28 cellular contexts compared by ENCODE assay signal in genomic region chr5:76804266-76804665, GRCh38. TPM values are rescaled to one million over a fixed set of nuclear protein-coding genes. Genes with fewer than 3 reads are reported as not detected.
DNase-seq lines count a peak whose midpoint lies in the region; ATAC-seq, FAIRE-seq and TF ChIP-seq lines count a peak whose summit lies in the region.
"Had no signal": no experiment of that assay in that cellular context is flagged by ENCODE, and none has a peak within 500 bp of the region (broad histone marks: within the 10 kb centered on the region; RNA-seq: fewer than 3 reads in every experiment).

No MANE protein-coding gene starts in this region.

- H3K27me3 Mint-ChIP-seq in natural killer cell treated with Interleukin-12 subunit alpha and Interleukin-12 subunit beta and Interleukin-15 and Interleukin-18, amount 100 ng/mL, for 72 hours, result peaks cover 17 to 25% of the 10 kb centered on the region in 2 donors
- peaks cover 7% of the 10 kb centered on the region for H3K27me3 Mint-ChIP-seq in T-helper 17 cell

- POLR2A ChIA-PET in PC-3 (lab: Charles Lee; ENCODE audit: unreplicated experiment) (interaction anchor here (0.6 kb wide), 1 partner anchor 1871 kb away, joined by 8 read pairs; no protein-coding TSS in a partner anchor), GM12878 (lab: Charles Lee) (no interaction called here), HepG2 (lab: Yijun Ruan, JAX) (interaction anchor here (1.4 to 4.6 kb wide), 2 partner anchors 11 to 13 kb away, joined by 4 to 48 read pairs; no protein-coding TSS in a partner anchor)

- ATAC-seq in PC-3, result peak; percentile 5
- ATAC-seq in GM12878, result peak; percentile 61
- peak; percentile 74 for ATAC-seq in HepG2
- ATAC-seq in natural killer cell treated with Interleukin-12 subunit alpha and Interleukin-12 subunit beta and Interleukin-15 and Interleukin-18, amount 100 ng/mL, for 72 hours, result no peak
- ATAC-seq in T-helper 17 cell, result no peak
- ATAC-seq: heart right ventricle; naive thymus-derived CD4-positive, alpha-beta T cell; pancreas; stimulated activated naive B cell treated with anti-CD40 and anti-IgM and Interleukin-4, amounts not matched to agents 10 μg/mL and 1 μg/mL and 100 μg/mL, for 72 hours had no signal

- intact Hi-C loops in PC-3 (cut with micrococcal nuclease) (no loop called here), GM12878 (cut with micrococcal nuclease; ENCODE audit: unreplicated experiment) (no loop called here), HepG2 (cut with micrococcal nuclease; ENCODE audit: unreplicated experiment) (loop anchor here (2.0 kb wide), 1 partner anchor 19 kb away; no protein-coding TSS in a partner anchor)

- TF ChIP-seq POLR2A in GM12878 (IDR thresholded peaks at IDR 0.05; ENCODE audit: low read depth, low read length), result no peak
- TF ChIP-seq POLR2A in HepG2 (IDR thresholded peaks at IDR 0.05; ENCODE audit: insufficient read depth in 1 of 2, low read depth in 2 of 2, low read length in 2 of 2), result no peak

- H3K4me2 ChIP-seq in PC-3 (ENCODE audit: low read length) (peak overlapping the region; percentile 18; the same call in 1 of the 2 replicates), GM12878 (ENCODE audit: control insufficient read depth, insufficient read depth) (no peak overlapping the region), HepG2 (ENCODE audit: low read depth, low read length) (peak overlapping the region; percentile 48)
- H3K4me2 ChIP-seq: KMS-11 had no signal

- H3K79me2 ChIP-seq in PC-3 (ENCODE audit: low read length), result no peaks in the 10 kb centered on the region
- H3K79me2 ChIP-seq in GM12878 (ENCODE audit: control insufficient read depth, insufficient read depth, low read length), result no peaks in the 10 kb centered on the region
- no peaks in the 10 kb centered on the region for H3K79me2 ChIP-seq in HepG2 (ENCODE audit: insufficient read depth, low read length)

- TF ChIP-seq CTCF in PC-3 (conservative IDR thresholded peaks at IDR 0.05; ENCODE audit: low read depth, low read length), result no peak
- TF ChIP-seq CTCF in GM12878 (IDR thresholded peaks at IDR 0.05 in 2 of 3, conservative IDR thresholded peaks at IDR 0.05 in 1 of 3; ENCODE audit: control insufficient read depth in 2 of 3, extremely low read depth in 1 of 3, insufficient read depth in 1 of 3, low read depth in 3 of 3, low read length in 3 of 3), result no peak
- no peak for TF ChIP-seq CTCF in HepG2 (CRISPR knock-in tag; IDR thresholded peaks at IDR 0.05)

- H3K4me1 Mint-ChIP-seq in natural killer cell treated with Interleukin-12 subunit alpha and Interleukin-12 subunit beta and Interleukin-15 and Interleukin-18, amount 100 ng/mL, for 72 hours (ENCODE audit: low read depth in 2 of 2), result no peaks in the 10 kb centered on the region
- H3K4me1 Mint-ChIP-seq in T-helper 17 cell, result peaks cover 3% of the 10 kb centered on the region
- H3K4me1 Mint-ChIP-seq: activated B cell treated with CpG ODN at 0.5 μM for 24 hours; stimulated activated naive B cell treated with anti-CD40 and anti-IgM and Interleukin-4, amounts not matched to agents 10 μg/mL and 1 μg/mL and 100 μg/mL, for 72 hours had no signal

- H4K20me1 ChIP-seq in PC-3 (ENCODE audit: low read length) (no peaks in the 10 kb centered on the region), GM12878 (ENCODE audit: control insufficient read depth, insufficient read depth) (no peaks in the 10 kb centered on the region), HepG2 (ENCODE audit: insufficient read depth, low read length) (no peaks in the 10 kb centered on the region)

- H3K9me3 Mint-ChIP-seq in natural killer cell treated with Interleukin-12 subunit alpha and Interleukin-12 subunit beta and Interleukin-15 and Interleukin-18, amount 100 ng/mL, for 72 hours, result no peaks in the 10 kb centered on the region
- H3K9me3 Mint-ChIP-seq: activated B cell treated with CpG ODN at 0.5 μM for 24 hours; activated T-helper 1 cell treated with anti-CD3 and anti-CD28 coated beads, Interleukin-12 subunit alpha, Interleukin-12 subunit beta, Interleukin-2, Interleukin-4 antibody, amounts not matched to agents 30 ng/mL and 10 ng/mL and 1 ng/mL, durations not matched to agents 14 hours and 24 hours and 36 hours; T-helper 2 cell treated with Interferon-gamma antibody and Interleukin-4, amounts not matched to agents 5 μg/mL and 100 μg/mL, for 36 hours had no signal

- no peaks in the 10 kb centered on the region for H3K9me2 ChIP-seq in PC-3 (replicated peaks; ENCODE audit: low read length)

- peaks cover 5% of the 10 kb centered on the region for H3F3A ChIP-seq in PC-3 (ENCODE audit: low read length, unreplicated experiment)

- no peak overlapping the region for H3K4me3 Mint-ChIP-seq in natural killer cell treated with Interleukin-12 subunit alpha and Interleukin-12 subunit beta and Interleukin-15 and Interleukin-18, amount 100 ng/mL, for 72 hours
- H3K4me3 Mint-ChIP-seq in T-helper 17 cell, result no peak overlapping the region
- H3K4me3 Mint-ChIP-seq: activated B cell treated with CpG ODN at 0.5 μM for 24 hours; activated T-helper 1 cell treated with anti-CD3 and anti-CD28 coated beads, Interleukin-12 subunit alpha, Interleukin-12 subunit beta, Interleukin-2, Interleukin-4 antibody, amounts not matched to agents 30 ng/mL and 10 ng/mL and 1 ng/mL, durations not matched to agents 14 hours and 24 hours and 36 hours; naive thymus-derived CD4-positive, alpha-beta T cell; stimulated activated naive B cell treated with anti-CD40 and anti-IgM and Interleukin-4, amounts not matched to agents 10 μg/mL and 1 μg/mL and 100 μg/mL, for 72 hours; T-helper 2 cell treated with Interferon-gamma antibody and Interleukin-4, amounts not matched to agents 5 μg/mL and 100 μg/mL, for 36 hours had no signal

- H3K36me3 Mint-ChIP-seq in natural killer cell treated with Interleukin-12 subunit alpha and Interleukin-12 subunit beta and Interleukin-15 and Interleukin-18, amount 100 ng/mL, for 72 hours, result no peaks in the 10 kb centered on the region
- H3K36me3 Mint-ChIP-seq in T-helper 17 cell (ENCODE audit: low read depth), result peaks cover 9% of the 10 kb centered on the region
- H3K36me3 Mint-ChIP-seq: naive thymus-derived CD4-positive, alpha-beta T cell; stimulated activated naive B cell treated with anti-CD40 and anti-IgM and Interleukin-4, amounts not matched to agents 10 μg/mL and 1 μg/mL and 100 μg/mL, for 72 hours had no signal

- H3K27me3 ChIP-seq in PC-3 (ENCODE audit: low read length), result no peaks in the 10 kb centered on the region
- H3K27me3 ChIP-seq in GM12878 (replicated peaks in 1 of 2; ENCODE audit: control insufficient read depth in 2 of 2, insufficient read depth in 2 of 2, low read length in 1 of 2), result no peaks in the 10 kb centered on the region; a peak in 1 of 4 replicates
- peaks cover 2 to 4% of the 10 kb centered on the region in 2 experiments; a peak in 1 of 5 replicates for H3K27me3 ChIP-seq in HepG2 (ENCODE audit: control insufficient read depth in 1 of 2, insufficient read depth in 2 of 2, low read length in 2 of 2)
- H3K27me3 ChIP-seq: heart right ventricle, pancreas, right atrium auricular region, spleen, suprapubic skin had no signal

- TF ChIP-seq EP300 in GM12878 (IDR thresholded peaks at IDR 0.05; ENCODE audit: borderline replicate concordance in 1 of 2, control insufficient read depth in 1 of 2, low read depth in 2 of 2, low read length in 2 of 2) (no peak), HepG2 (IDR thresholded peaks at IDR 0.05; ENCODE audit: low read depth in 2 of 2, low read length in 2 of 2) (peak in 1 of 2 experiments; percentile 34; a peak in 1 of 4 replicates), HepG2 (CRISPR knock-in tag; IDR thresholded peaks at IDR 0.05; ENCODE audit: borderline replicate concordance) (peak; percentile 20; the same call in 1 of the 2 replicates)

- H3K4me1 ChIP-seq in PC-3 (ENCODE audit: insufficient read depth, low read length) (peaks cover 61% of the 10 kb centered on the region), GM12878 (ENCODE audit: control insufficient read depth, insufficient read depth, low read length) (no peaks in the 10 kb centered on the region), HepG2 (ENCODE audit: insufficient read depth, low read length) (peaks cover 29% of the 10 kb centered on the region)
- H3K4me1 ChIP-seq: pancreas had no signal

- H3K9ac ChIP-seq in PC-3 (ENCODE audit: low read length) (peak overlapping the region; percentile 92), GM12878 (ENCODE audit: control insufficient read depth, insufficient read depth, low read length) (no peak overlapping the region), HepG2 (ENCODE audit: insufficient read depth, low read depth, low read length) (no peak overlapping the region)
- H3K9ac ChIP-seq: KMS-11 had no signal

- no peak overlapping the region for H3K27ac Mint-ChIP-seq in natural killer cell treated with Interleukin-12 subunit alpha and Interleukin-12 subunit beta and Interleukin-15 and Interleukin-18, amount 100 ng/mL, for 72 hours
- no peak overlapping the region for H3K27ac Mint-ChIP-seq in T-helper 17 cell
- H3K27ac Mint-ChIP-seq: activated B cell treated with CpG ODN at 0.5 μM for 24 hours; activated T-helper 1 cell treated with anti-CD3 and anti-CD28 coated beads, Interleukin-12 subunit alpha, Interleukin-12 subunit beta, Interleukin-2, Interleukin-4 antibody, amounts not matched to agents 30 ng/mL and 10 ng/mL and 1 ng/mL, durations not matched to agents 14 hours and 24 hours and 36 hours; naive thymus-derived CD4-positive, alpha-beta T cell; stimulated activated naive B cell treated with anti-CD40 and anti-IgM and Interleukin-4, amounts not matched to agents 10 μg/mL and 1 μg/mL and 100 μg/mL, for 72 hours; T-helper 2 cell treated with Interferon-gamma antibody and Interleukin-4, amounts not matched to agents 5 μg/mL and 100 μg/mL, for 36 hours had no signal

- H2AFZ ChIP-seq in PC-3 (ENCODE audit: low read length) (no peak overlapping the region), GM12878 (ENCODE audit: control insufficient read depth, low read depth, low read length) (no peak overlapping the region), HepG2 (ENCODE audit: low read length) (peak overlapping the region; percentile 52)

- 56% methylated on average over 8 of the region's 8 CpGs for WGBS in GM12878 (ENCODE audit: insufficient coverage, insufficient replicate concordance, low lambda C conversion rate, missing lambda C conversion rate)
- whole genome bisulfite sequencing in HepG2 (ENCODE audit: low lambda C conversion rate), result 16% methylated on average over 7 of the region's 8 CpGs

- BruUV-seq in PC-3 (replicated peaks; lab: Mats Ljungman, UMichigan), result no TSS peak
- no TSS peak for BruUV-seq in GM12878 (replicated peaks; lab: Mats Ljungman, UMichigan)
- no TSS peak for BruUV-seq in HepG2 (replicated peaks; lab: Mats Ljungman, UMichigan)

- H3K9me3 ChIP-seq in PC-3 (ENCODE audit: low read length) (no peaks in the 10 kb centered on the region), GM12878 (replicated peaks; ENCODE audit: control insufficient read depth, insufficient read depth, low read length) (no peaks in the 10 kb centered on the region), HepG2 (ENCODE audit: low read length) (no peaks in the 10 kb centered on the region), T-helper 17 cell (ENCODE audit: control insufficient read depth, low read length, poor library complexity, severe bottlenecking) (no peaks in the 10 kb centered on the region)
- H3K9me3 ChIP-seq: heart right ventricle, pancreas, right atrium auricular region, spleen, suprapubic skin had no signal

- no peak for FAIRE-seq in GM12878 (lab: Jason Lieb, UNC)
- no peak for FAIRE-seq in HepG2 (lab: Jason Lieb, UNC)
- FAIRE-seq: pancreas had no signal

- in situ Hi-C loops in GM12878 (cut with MboI), result no loop called here
- in situ Hi-C loops in HepG2 (cut with HindIII; ENCODE audit: extremely low pct_ligation_motif_present, low pct_unique_long_range_greater_than_20kb), result no loop called here

- TF ChIP-seq RAD21 in GM12878 (IDR thresholded peaks at IDR 0.05; ENCODE audit: insufficient read depth, low read depth, low read length), result no peak
- no peak for TF ChIP-seq RAD21 in HepG2 (CRISPR knock-in tag; IDR thresholded peaks at IDR 0.05)

- SMC1A ChIA-PET in GM12878 (lab: Charles Lee; ENCODE audit: uncharacterized antibody, unreplicated experiment), result interaction anchor here (1.1 kb wide), 1 partner anchor 13 kb away, joined by 3 read pairs; no protein-coding TSS in a partner anchor

- H3K36me3 ChIP-seq in PC-3 (ENCODE audit: low read depth, low read length) (no peaks in the 10 kb centered on the region), GM12878 (ENCODE audit: control insufficient read depth in 2 of 2, insufficient read depth in 2 of 2, low read length in 1 of 2) (no peaks in the 10 kb centered on the region), HepG2 (replicated peaks in 1 of 2; ENCODE audit: control insufficient read depth in 1 of 2, insufficient read depth in 2 of 2, low read length in 2 of 2) (no peaks in the 10 kb centered on the region)
- H3K36me3 ChIP-seq: heart right ventricle, pancreas, right atrium auricular region, spleen, suprapubic skin had no signal

- H3K27ac ChIP-seq in PC-3 (ENCODE audit: low read length) (peak overlapping the region; percentile 100), GM12878 (ENCODE audit: control insufficient read depth, insufficient read depth) (no peak overlapping the region), HepG2 (ENCODE audit: extremely low read length, insufficient read depth, low read length) (no peak overlapping the region)
- H3K27ac ChIP-seq: KMS-11, pancreas, right atrium auricular region, SK-N-MC, spleen, suprapubic skin had no signal

- RAD21 ChIA-PET in GM12878 (lab: Charles Lee; ENCODE audit: unreplicated experiment), result no interaction called here

- CTCF ChIA-PET in PC-3 (lab: Charles Lee), result no interaction called here
- CTCF ChIA-PET in GM12878 (lab: Yijun Ruan, JAX), result no interaction called here
- CTCF ChIA-PET in HepG2 (lab: Yijun Ruan, JAX; ENCODE audit: low intra/inter-chr PET ratio, low total read pairs), result no interaction called here

- H3K4me3 ChIP-seq in PC-3 (ENCODE audit: low read length) (no peak overlapping the region), GM12878 (no peak overlapping the region), HepG2 (replicated peaks in 1 of 3; ENCODE audit: insufficient read depth in 1 of 3, low read depth in 2 of 3, low read length in 3 of 3) (no peak overlapping the region)
- H3K4me3 ChIP-seq: heart right ventricle, pancreas, right atrium auricular region, SK-N-MC, spleen, suprapubic skin had no signal

- peak; percentile 68 for DNase-seq in Daoy (ENCODE audit: low read depth)
- peak; percentile 66 for DNase-seq in PC-3
- no peak for DNase-seq in GM12878 (ENCODE audit: low read depth, low spot score)
- peak; percentile 60 for DNase-seq in HepG2 (ENCODE audit: low spot score)
- DNase-seq in natural killer cell treated with Interleukin-12 subunit alpha and Interleukin-12 subunit beta and Interleukin-15 and Interleukin-18, amount 100 ng/mL, for 72 hours (ENCODE audit: low spot score), result no peak
- DNase-seq in NCI-H2029 (lab: John Stamatoyannopoulos, UW), result no peak
- no peak for DNase-seq in T-helper 17 cell
- no peak for DNase-seq in LoVo (ENCODE audit: low spot score)
- DNase-seq: activated B cell treated with CpG ODN at 0.5 μM for 24 hours; activated naive CD4-positive, alpha-beta T cell treated with anti-CD3 and anti-CD28 coated beads, Interleukin-2, amount 50 U/mL, for 16 hours; anterior cingulate cortex; C1 segment of cervical spinal cord; cerebellar nuclear complex; heart right ventricle; naive thymus-derived CD4-positive, alpha-beta T cell; NCI-H526 treated with DMSO at 0.1 percent for 48 hours; pancreas; spleen; stimulated activated CD4-positive, alpha-beta T cell treated with anti-CD3 and anti-CD28 coated beads, Interleukin-4, amount 100 ng/mL, for 24 hours; stimulated activated naive B cell treated with anti-CD40 and anti-IgM and Interleukin-4, amounts not matched to agents 10 μg/mL and 1 μg/mL and 100 μg/mL, for 72 hours had no signal

RNA-seq across cellular contexts. Expression of gene F2RL1, which starts 14.6 kb away (rescaled TPM):
- 154 and 185 TPM in 2 replicates for total RNA-seq in Daoy (2014; rRNA removed; shearing (Covaris generic))
- total RNA-seq in PC-3 (2014; rRNA removed), result 163 and 167 TPM in 2 replicates
- 0.67 and 1.1 TPM in 2 replicates for total RNA-seq in GM12878 (2013; cell fraction: nucleolus; rRNA removed)
- total RNA-seq in GM12878 (2014; rRNA removed), result 0.38 TPM in 1 of 2 replicates, not detected in the other
- not detected in 2 replicates for total RNA-seq in GM12878 (2014; rRNA removed; fragmentation: Illumina TruSeq; extraction: Trizol)
- 0.10 and 0.16 TPM in 2 replicates for total RNA-seq in GM12878 (2021)
- not detected for polyA plus RNA-seq in GM12878 (2011; ENCODE audit: low read depth)
- 0.03 and 0.04 TPM in 2 replicates for polyA plus RNA-seq in GM12878 (2011; rRNA removed)
- polyA plus RNA-seq in GM12878 (2011; cell fraction: cytosol; rRNA removed), result 0.02 and 0.04 TPM in 2 replicates
- polyA plus RNA-seq in GM12878 (2011; cell fraction: nucleus; rRNA removed), result not detected in 2 replicates
- not detected in 2 replicates for polyA plus RNA-seq in GM12878 (2012)
- not detected in 2 replicates for polyA plus RNA-seq in GM12878 (2014; fragmentation: Illumina TruSeq; extraction: Trizol)
- not detected for polyA plus RNA-seq in GM12878 (2014; fragmentation: Nextera tagmentation; extraction: Ambion mirVana)
- 0.05 TPM in 1 of 2 replicates, not detected in the other for polyA plus RNA-seq in GM12878 (2014; rRNA removed)
- polyA plus RNA-seq in GM12878 (2016; fragmentation: Nextera tagmentation; extraction: Ambion mirVana), result not detected
- 0.07 TPM in 1 of 2 replicates, not detected in the other for polyA minus RNA-seq in GM12878 (2011; rRNA and poly(A)+ RNA removed)
- not detected in 2 replicates for polyA minus RNA-seq in GM12878 (2011; cell fraction: cytosol; rRNA and poly(A)+ RNA removed)
- not detected in 2 replicates for polyA minus RNA-seq in GM12878 (2011; cell fraction: nucleus; rRNA and poly(A)+ RNA removed)
- total RNA-seq in HepG2 (2016; rRNA removed; fragmentation: Illumina TruSeq; extraction: Trizol), result 6.3 and 9.9 TPM in 2 replicates
- total RNA-seq in HepG2 (2016; cell fraction: cytosol; rRNA removed; fragmentation: Illumina TruSeq; extraction: Trizol; ENCODE audit: low read depth), result 0.61 and 0.71 TPM in 2 replicates
- total RNA-seq in HepG2 (2016; cell fraction: insoluble cytoplasmic fraction; rRNA removed; fragmentation: Illumina TruSeq; extraction: Trizol), result 4.8 and 10.3 TPM in 2 replicates
- 1.6 and 1.9 TPM in 2 replicates for total RNA-seq in HepG2 (2016; cell fraction: membrane; rRNA removed; fragmentation: Illumina TruSeq; extraction: Trizol)
- 10.2 and 11.2 TPM in 2 replicates for total RNA-seq in HepG2 (2016; cell fraction: nucleus; rRNA removed; fragmentation: Illumina TruSeq; extraction: Trizol)
- 23.0 TPM in 2 replicates for polyA plus RNA-seq in HepG2 (2011; rRNA removed)
- 15.6 and 23.7 TPM in 2 replicates for polyA plus RNA-seq in HepG2 (2011; cell fraction: cytosol; rRNA removed)
- 3.3 and 3.7 TPM in 2 replicates for polyA plus RNA-seq in HepG2 (2011; cell fraction: nucleus; rRNA removed)
- 7.4 and 10.0 TPM in 2 replicates for polyA plus RNA-seq in HepG2 (2012)
- 0.38 and 0.44 TPM in 2 replicates for polyA plus RNA-seq in HepG2 (2016; cell fraction: cytosol; fragmentation: Illumina TruSeq; extraction: Trizol; ENCODE audit: low read depth)
- 4.3 and 4.4 TPM in 2 replicates for polyA plus RNA-seq in HepG2 (2016; cell fraction: insoluble cytoplasmic fraction; fragmentation: Illumina TruSeq; extraction: Trizol; ENCODE audit: low read depth)
- 0.86 and 1.0 TPM in 2 replicates for polyA plus RNA-seq in HepG2 (2016; cell fraction: membrane; fragmentation: Illumina TruSeq; extraction: Trizol; ENCODE audit: low read depth)
- polyA plus RNA-seq in HepG2 (2016; cell fraction: nucleus; fragmentation: Illumina TruSeq; extraction: Trizol; ENCODE audit: insufficient read depth, low read depth), result 12.6 and 13.5 TPM in 2 replicates
- polyA minus RNA-seq in HepG2 (2011; rRNA and poly(A)+ RNA removed; ENCODE audit: low replicate concordance), result 0.33 and 45.9 TPM in 2 replicates
- 11.8 and 15.6 TPM in 2 replicates for polyA minus RNA-seq in HepG2 (2011; cell fraction: cytosol; rRNA and poly(A)+ RNA removed)
- 5.0 and 9.2 TPM in 2 replicates for polyA minus RNA-seq in HepG2 (2011; cell fraction: nucleus; rRNA and poly(A)+ RNA removed)
- total RNA-seq in natural killer cell treated with Interleukin-12 subunit alpha and Interleukin-12 subunit beta and Interleukin-15 and Interleukin-18, amount 100 ng/mL, for 72 hours, result not detected
- 1 to 10 TPM in 1 of 2 donors, under 1 TPM in 1; 0.94 to 1.1 TPM for total RNA-seq in T-helper 17 cell

RNA-seq across cellular contexts. Expression of gene S100Z, which starts 45.5 kb away (rescaled TPM):
- total RNA-seq in Daoy (2014; rRNA removed; shearing (Covaris generic)), result 0.46 TPM in 1 of 2 replicates, not detected in the other
- total RNA-seq in PC-3 (2014; rRNA removed) (0.11 TPM in 1 of 2 replicates, not detected in the other), GM12878 (2014; rRNA removed) (0.33 TPM in 1 of 2 replicates, not detected in the other), GM12878 (2014; rRNA removed; fragmentation: Illumina TruSeq; extraction: Trizol) (0.13 and 0.23 TPM in 2 replicates), GM12878 (2021) (0.44 TPM in 1 of 2 replicates, not detected in the other), HepG2 (2016; rRNA removed; fragmentation: Illumina TruSeq; extraction: Trizol) (not detected in 2 replicates), T-helper 17 cell (1 to 10 TPM; 1.2 to 1.5 TPM)
- total RNA-seq in GM12878 (2013; cell fraction: nucleolus; rRNA removed), result 4.2 and 5.4 TPM in 2 replicates
- 0.22 TPM for polyA plus RNA-seq in GM12878 (2011; ENCODE audit: low read depth)
- polyA plus RNA-seq in GM12878 (2011; rRNA removed) (0.18 and 0.40 TPM in 2 replicates), GM12878 (2014; fragmentation: Illumina TruSeq; extraction: Trizol) (0.18 TPM in 1 of 2 replicates, not detected in the other), GM12878 (2014; fragmentation: Nextera tagmentation; extraction: Ambion mirVana) (under 1 TPM; 0.42 to 0.48 TPM), GM12878 (2014; rRNA removed) (0.51 TPM in 1 of 2 replicates, not detected in the other), GM12878 (2016; fragmentation: Nextera tagmentation; extraction: Ambion mirVana) (under 1 TPM in 1 of 2 experiments, not detected in 1; 0.12 TPM), HepG2 (2011; rRNA removed) (0.17 and 0.22 TPM in 2 replicates)
- not detected in 2 replicates for polyA plus RNA-seq in GM12878 (2011; cell fraction: cytosol; rRNA removed)
- 0.13 TPM in 1 of 2 replicates, not detected in the other for polyA plus RNA-seq in GM12878 (2011; cell fraction: nucleus; rRNA removed)
- polyA plus RNA-seq in GM12878 (2012), result not detected in 2 replicates
- polyA minus RNA-seq in GM12878 (2011; rRNA and poly(A)+ RNA removed), result not detected in 2 replicates
- not detected in 2 replicates for polyA minus RNA-seq in GM12878 (2011; cell fraction: cytosol; rRNA and poly(A)+ RNA removed)
- polyA minus RNA-seq in GM12878 (2011; cell fraction: nucleus; rRNA and poly(A)+ RNA removed), result not detected in 2 replicates
- total RNA-seq in HepG2 (2016; cell fraction: cytosol; rRNA removed; fragmentation: Illumina TruSeq; extraction: Trizol; ENCODE audit: low read depth), result not detected in 2 replicates
- not detected in 2 replicates for total RNA-seq in HepG2 (2016; cell fraction: insoluble cytoplasmic fraction; rRNA removed; fragmentation: Illumina TruSeq; extraction: Trizol)
- total RNA-seq in HepG2 (2016; cell fraction: membrane; rRNA removed; fragmentation: Illumina TruSeq; extraction: Trizol), result not detected in 2 replicates
- not detected in 2 replicates for total RNA-seq in HepG2 (2016; cell fraction: nucleus; rRNA removed; fragmentation: Illumina TruSeq; extraction: Trizol)
- polyA plus RNA-seq in HepG2 (2011; cell fraction: cytosol; rRNA removed), result 0.08 and 0.20 TPM in 2 replicates
- 0.36 TPM in 1 of 2 replicates, not detected in the other for polyA plus RNA-seq in HepG2 (2011; cell fraction: nucleus; rRNA removed)
- 0.12 TPM in 1 of 2 replicates, not detected in the other for polyA plus RNA-seq in HepG2 (2012)
- not detected in 2 replicates for polyA plus RNA-seq in HepG2 (2016; cell fraction: cytosol; fragmentation: Illumina TruSeq; extraction: Trizol; ENCODE audit: low read depth)
- not detected in 2 replicates for polyA plus RNA-seq in HepG2 (2016; cell fraction: insoluble cytoplasmic fraction; fragmentation: Illumina TruSeq; extraction: Trizol; ENCODE audit: low read depth)
- polyA plus RNA-seq in HepG2 (2016; cell fraction: membrane; fragmentation: Illumina TruSeq; extraction: Trizol; ENCODE audit: low read depth), result not detected in 2 replicates
- polyA plus RNA-seq in HepG2 (2016; cell fraction: nucleus; fragmentation: Illumina TruSeq; extraction: Trizol; ENCODE audit: insufficient read depth, low read depth), result not detected in 2 replicates
- not detected in 2 replicates for polyA minus RNA-seq in HepG2 (2011; rRNA and poly(A)+ RNA removed; ENCODE audit: low replicate concordance)
- polyA minus RNA-seq in HepG2 (2011; cell fraction: cytosol; rRNA and poly(A)+ RNA removed), result not detected in 2 replicates
- 1.1 TPM in 1 of 2 replicates, not detected in the other for polyA minus RNA-seq in HepG2 (2011; cell fraction: nucleus; rRNA and poly(A)+ RNA removed)
- total RNA-seq in natural killer cell treated with Interleukin-12 subunit alpha and Interleukin-12 subunit beta and Interleukin-15 and Interleukin-18, amount 100 ng/mL, for 72 hours, result not detected
- total RNA-seq: activated B cell treated with CpG ODN at 0.5 μM for 24 hours, fibroblast of villous mesenchyme, HT-29, right atrium auricular region, suprapubic skin had no signal
- polyA plus RNA-seq: naive thymus-derived CD4-positive, alpha-beta T cell had no signal

Comparison
In these comparisons a context has a peak if more than half of its experiments do, and no peak if none do; other contexts are left out.
1. DNase-seq: peak in Daoy (single experiment), PC-3 (single experiment) and HepG2 (single experiment); none in GM12878 (single experiment), natural killer cell treated with Interleukin-12 subunit alpha and Interleukin-12 subunit beta and Interleukin-15 and Interleukin-18, amount 100 ng/mL, for 72 hours (single experiment), NCI-H2029 (single experiment), T-helper 17 cell (0 of 3) and LoVo (single experiment).
2. ATAC-seq: peak in PC-3 (single experiment), GM12878 (single experiment) and HepG2 (single experiment); none in natural killer cell treated with Interleukin-12 subunit alpha and Interleukin-12 subunit beta and Interleukin-15 and Interleukin-18, amount 100 ng/mL, for 72 hours (0 of 2) and T-helper 17 cell (single experiment).
3. RNA of gene F2RL1, which starts 14.6 kb away (total RNA-seq): 154 to 185 TPM in Daoy and 163 to 167 TPM in PC-3; 0.61 to 11.2 TPM in HepG2, 0.94 to 1.1 TPM in T-helper 17 cell, not detected in natural killer cell treated with Interleukin-12 subunit alpha and Interleukin-12 subunit beta and Interleukin-15 and Interleukin-18, amount 100 ng/mL, for 72 hours and 0.10 to 1.1 TPM in GM12878; every median in the first group is over 10 times any median in the second.